ENCODE assay signal across 20 cellular contexts in the genomic region with DNA sequence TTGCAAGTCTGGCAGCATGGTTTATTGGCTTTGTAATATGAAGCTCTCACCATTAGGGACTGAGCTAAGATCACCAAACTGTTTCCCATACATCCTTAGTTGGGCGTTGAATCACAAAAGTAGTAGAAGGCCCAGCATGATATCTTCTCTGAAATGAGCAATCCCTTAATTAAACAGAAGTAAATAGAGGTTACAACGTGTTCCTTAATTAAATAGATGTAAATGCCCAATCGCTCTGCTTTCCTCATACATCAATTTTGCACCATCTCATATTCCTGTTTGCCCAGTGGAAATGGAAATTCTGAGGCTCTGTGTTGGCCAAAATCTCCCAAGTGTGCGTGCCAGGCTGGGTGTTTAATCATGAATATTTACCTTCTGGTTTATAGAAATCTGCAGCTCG.
DNase-seq lines count a peak whose midpoint lies in the region; TF ChIP-seq lines count a peak whose summit lies in the region.
"Had no signal": no experiment of that assay in that cellular context is flagged by ENCODE, and none has a peak within 500 bp of the region (broad histone marks: within the 10 kb centered on the region; RNA-seq: fewer than 3 reads in every experiment).

No MANE protein-coding gene starts in this region.

- POLR2A ChIA-PET in GM10248 (lab: Yijun Ruan, JAX): no interaction called here

- DNase-seq in COR-L47 (lab: John Stamatoyannopoulos, UW) (peak; percentile 43), NCI-H2081 treated with DMSO at 0.1 percent for 48 hours (lab: John Stamatoyannopoulos, UW) (peak; percentile 38), GM10248 (ENCODE audit: extremely low spot score) (no peak)
- DNase-seq in activated naive CD4-positive, alpha-beta T cell treated with anti-CD3 and anti-CD28 coated beads, Interleukin-2, amount 50 U/mL, for 16 hours: no peak
- DNase-seq in activated CD4-positive, alpha-beta T cell treated with anti-CD3 and anti-CD28 coated beads for 4 hours: no peak
- DNase-seq: C1 segment of cervical spinal cord; CD8-positive, alpha-beta T cell; DMS 273 treated with DMSO at 0.1 percent for 48 hours; DMS79; EL; GF-D8; NCI-H1092; NCI-H1417 treated with DMSO at 0.1 percent for 48 hours; NCI-H187 treated with DMSO at 0.1 percent for 48 hours; NCI-H345; NCI-H524 treated with DMSO at 0.1 percent for 48 hours; SK-N-SH; SW 1271 had no signal

- H3K27ac ChIP-seq in 22Rv1: peak overlapping the region; percentile 71
- peak overlapping the region; percentile 77 for H3K27ac ChIP-seq in VCaP

- TF ChIP-seq CTCF in 22Rv1 (IDR thresholded peaks at IDR 0.05) (no peak), VCaP (conservative IDR thresholded peaks at IDR 0.05) (no peak), GM10248 (IDR thresholded peaks at IDR 0.05; ENCODE audit: control extremely low read depth, extremely low read depth, low read depth, missing control alignments) (no peak)

- CTCF ChIA-PET in GM10248 (lab: Yijun Ruan, JAX): no interaction called here

Comparison
In these comparisons a context has a peak if more than half of its experiments do, and no peak if none do; other contexts are left out.
1. DNase-seq: peak in COR-L47 (single experiment) and NCI-H2081 treated with DMSO at 0.1 percent for 48 hours (single experiment); none in activated naive CD4-positive, alpha-beta T cell treated with anti-CD3 and anti-CD28 coated beads, Interleukin-2, amount 50 U/mL, for 16 hours (single experiment), GM10248 (single experiment) and activated CD4-positive, alpha-beta T cell treated with anti-CD3 and anti-CD28 coated beads for 4 hours (0 of 2).